1 cellular context compared by ENCODE assay signal in genomic region chr22:32512267-32512982, GRCh38.
TF ChIP-seq lines count a peak whose summit lies in the region.

No MANE protein-coding gene starts in this region.

TF ChIP-seq in HepG2, 621 proteins besides CTCF, POLR2A, EP300 and RAD21 (continued from another document and continues in another):
- TF ChIP-seq CEBPZ (IDR thresholded peaks at IDR 0.05; ENCODE audit: low read length): no peak
- TF ChIP-seq HIVEP1 (CRISPR knock-in tag; IDR thresholded peaks at IDR 0.05): no peak
- TF ChIP-seq JUNB (CRISPR knock-in tag; IDR thresholded peaks at IDR 0.05; ENCODE audit: borderline replicate concordance): no peak
- peak; percentile 97 for TF ChIP-seq FOXO1 (CRISPR knock-in tag; IDR thresholded peaks at IDR 0.05)
- TF ChIP-seq ZNF816 (CRISPR knock-in tag; IDR thresholded peaks at IDR 0.05; ENCODE audit: borderline replicate concordance): peak; percentile 83; the same call in 1 of the 2 replicates
- no peak for TF ChIP-seq TEF (CRISPR knock-in tag; IDR thresholded peaks at IDR 0.05)
- no peak for TF ChIP-seq THAP7 (CRISPR knock-in tag; IDR thresholded peaks at IDR 0.05)
- TF ChIP-seq KMT2B (CRISPR knock-in tag; IDR thresholded peaks at IDR 0.05): no peak
- no peak for TF ChIP-seq ZNF441 (CRISPR knock-in tag; IDR thresholded peaks at IDR 0.05; ENCODE audit: borderline replicate concordance)
- no peak for TF ChIP-seq MNT (IDR thresholded peaks at IDR 0.05)
- no peak for TF ChIP-seq ZNF207 (IDR thresholded peaks at IDR 0.05; ENCODE audit: borderline replicate concordance)
- TF ChIP-seq HES4 (CRISPR knock-in tag; IDR thresholded peaks at IDR 0.05; ENCODE audit: borderline replicate concordance): no peak
- 0 out of 2 replicates have a peak, but pooled peaks have one; percentile 12 for TF ChIP-seq TFE3 (CRISPR knock-in tag; IDR thresholded peaks at IDR 0.05)
- no peak; the same call in 1 of the 2 replicates for TF ChIP-seq SAFB2 (CRISPR knock-in tag; IDR thresholded peaks at IDR 0.05; ENCODE audit: borderline replicate concordance, low read depth)
- TF ChIP-seq JUND (CRISPR knock-in tag; IDR thresholded peaks at IDR 0.05): no peak
- TF ChIP-seq ZNF577 (CRISPR knock-in tag; IDR thresholded peaks at IDR 0.05; ENCODE audit: borderline replicate concordance, low read depth): no peak
- TF ChIP-seq KAT2B (IDR thresholded peaks at IDR 0.05; ENCODE audit: borderline replicate concordance, low read depth, low read length): peak; percentile 96
- no peak for TF ChIP-seq ZNF263 (CRISPR knock-in tag; IDR thresholded peaks at IDR 0.05)
- TF ChIP-seq MIXL1 (CRISPR knock-in tag; IDR thresholded peaks at IDR 0.05): peak; percentile 88; the same call in 1 of the 2 replicates
- TF ChIP-seq TGIF2 (CRISPR knock-in tag; IDR thresholded peaks at IDR 0.05): no peak
- no peak for TF ChIP-seq SP1 (IDR thresholded peaks at IDR 0.05)
- no peak for TF ChIP-seq SP1 (CRISPR knock-in tag; IDR thresholded peaks at IDR 0.05)
- peak; percentile 36; the same call in 1 of the 2 replicates for TF ChIP-seq ZNF160 (CRISPR knock-in tag; IDR thresholded peaks at IDR 0.05)
- no peak for TF ChIP-seq SRSF4 (IDR thresholded peaks at IDR 0.05; ENCODE audit: low read depth, low read length, poor library complexity, severe bottlenecking)
- no peak for TF ChIP-seq ZNF737 (CRISPR knock-in tag; IDR thresholded peaks at IDR 0.05; ENCODE audit: borderline replicate concordance)
- peak; percentile 58; the same call in 1 of the 2 replicates for TF ChIP-seq DRAP1 (CRISPR knock-in tag; IDR thresholded peaks at IDR 0.05)
- TF ChIP-seq PLSCR1 (CRISPR knock-in tag; IDR thresholded peaks at IDR 0.05; ENCODE audit: borderline replicate concordance): no peak
- TF ChIP-seq CREBL2 (CRISPR knock-in tag; IDR thresholded peaks at IDR 0.05; ENCODE audit: borderline replicate concordance): no peak
- TF ChIP-seq HINFP (CRISPR knock-in tag; IDR thresholded peaks at IDR 0.05; ENCODE audit: low read depth): no peak
- TF ChIP-seq ZNF224 (CRISPR knock-in tag; IDR thresholded peaks at IDR 0.05): no peak
- TF ChIP-seq STAT5B (CRISPR knock-in tag; IDR thresholded peaks at IDR 0.05): no peak
- no peak for TF ChIP-seq ZNF18 (CRISPR knock-in tag; IDR thresholded peaks at IDR 0.05; ENCODE audit: insufficient replicate concordance)
- no peak for TF ChIP-seq GTF2F1 (IDR thresholded peaks at IDR 0.05; ENCODE audit: low read length)
- no peak for TF ChIP-seq ZHX2 (IDR thresholded peaks at IDR 0.05; ENCODE audit: low read depth)
- no peak for TF ChIP-seq ZHX2 (CRISPR knock-in tag; IDR thresholded peaks at IDR 0.05; ENCODE audit: borderline replicate concordance)
- no peak for TF ChIP-seq MBD4 (IDR thresholded peaks at IDR 0.05; ENCODE audit: borderline replicate concordance, low read length)
- no peak for TF ChIP-seq STAG1 (CRISPR knock-in tag; IDR thresholded peaks at IDR 0.05)
- peak; percentile 74 for TF ChIP-seq ZMYM4 (CRISPR knock-in tag; IDR thresholded peaks at IDR 0.05)
- no peak for TF ChIP-seq ZNF235 (CRISPR knock-in tag; IDR thresholded peaks at IDR 0.05; ENCODE audit: borderline replicate concordance)
- TF ChIP-seq ZNF430 (CRISPR knock-in tag; IDR thresholded peaks at IDR 0.05): peak; percentile 81; the same call in 1 of the 2 replicates
- TF ChIP-seq PREB (CRISPR knock-in tag; IDR thresholded peaks at IDR 0.05): no peak
